Comparison of ENCODE assay signal across 1 cellular context in the genomic region with DNA sequence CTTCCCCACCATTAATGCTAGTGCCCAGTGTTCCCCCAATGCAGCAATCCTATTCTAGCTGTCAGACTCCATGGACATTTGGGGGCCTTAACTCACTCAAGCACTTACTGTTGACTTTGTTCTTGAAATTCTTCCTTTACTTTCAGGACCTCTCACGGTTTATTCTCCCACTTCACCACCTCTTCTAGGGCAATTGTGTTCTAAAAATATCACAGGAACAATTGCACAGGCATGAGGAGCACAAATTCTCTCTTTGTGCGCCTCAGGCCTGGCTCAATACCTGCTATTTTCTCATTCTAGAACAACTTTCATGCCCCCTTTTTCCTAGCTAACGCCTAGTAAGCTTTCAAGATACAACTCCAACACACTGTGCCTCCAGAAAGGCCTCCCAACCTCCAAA.
TF ChIP-seq lines count a peak whose summit lies in the region.

No MANE protein-coding gene starts in this region.

TF ChIP-seq in H1, 55 proteins besides CTCF, POLR2A, EP300 and RAD21:
- TF ChIP-seq TAF7 (optimal IDR thresholded peaks at IDR 0.05; ENCODE audit: borderline replicate concordance, low read depth, low read length) = no peak
- no peak for TF ChIP-seq EGR1 (IDR thresholded peaks at IDR 0.05; ENCODE audit: borderline replicate concordance, low read depth, low read length)
- TF ChIP-seq, protein P1, sequence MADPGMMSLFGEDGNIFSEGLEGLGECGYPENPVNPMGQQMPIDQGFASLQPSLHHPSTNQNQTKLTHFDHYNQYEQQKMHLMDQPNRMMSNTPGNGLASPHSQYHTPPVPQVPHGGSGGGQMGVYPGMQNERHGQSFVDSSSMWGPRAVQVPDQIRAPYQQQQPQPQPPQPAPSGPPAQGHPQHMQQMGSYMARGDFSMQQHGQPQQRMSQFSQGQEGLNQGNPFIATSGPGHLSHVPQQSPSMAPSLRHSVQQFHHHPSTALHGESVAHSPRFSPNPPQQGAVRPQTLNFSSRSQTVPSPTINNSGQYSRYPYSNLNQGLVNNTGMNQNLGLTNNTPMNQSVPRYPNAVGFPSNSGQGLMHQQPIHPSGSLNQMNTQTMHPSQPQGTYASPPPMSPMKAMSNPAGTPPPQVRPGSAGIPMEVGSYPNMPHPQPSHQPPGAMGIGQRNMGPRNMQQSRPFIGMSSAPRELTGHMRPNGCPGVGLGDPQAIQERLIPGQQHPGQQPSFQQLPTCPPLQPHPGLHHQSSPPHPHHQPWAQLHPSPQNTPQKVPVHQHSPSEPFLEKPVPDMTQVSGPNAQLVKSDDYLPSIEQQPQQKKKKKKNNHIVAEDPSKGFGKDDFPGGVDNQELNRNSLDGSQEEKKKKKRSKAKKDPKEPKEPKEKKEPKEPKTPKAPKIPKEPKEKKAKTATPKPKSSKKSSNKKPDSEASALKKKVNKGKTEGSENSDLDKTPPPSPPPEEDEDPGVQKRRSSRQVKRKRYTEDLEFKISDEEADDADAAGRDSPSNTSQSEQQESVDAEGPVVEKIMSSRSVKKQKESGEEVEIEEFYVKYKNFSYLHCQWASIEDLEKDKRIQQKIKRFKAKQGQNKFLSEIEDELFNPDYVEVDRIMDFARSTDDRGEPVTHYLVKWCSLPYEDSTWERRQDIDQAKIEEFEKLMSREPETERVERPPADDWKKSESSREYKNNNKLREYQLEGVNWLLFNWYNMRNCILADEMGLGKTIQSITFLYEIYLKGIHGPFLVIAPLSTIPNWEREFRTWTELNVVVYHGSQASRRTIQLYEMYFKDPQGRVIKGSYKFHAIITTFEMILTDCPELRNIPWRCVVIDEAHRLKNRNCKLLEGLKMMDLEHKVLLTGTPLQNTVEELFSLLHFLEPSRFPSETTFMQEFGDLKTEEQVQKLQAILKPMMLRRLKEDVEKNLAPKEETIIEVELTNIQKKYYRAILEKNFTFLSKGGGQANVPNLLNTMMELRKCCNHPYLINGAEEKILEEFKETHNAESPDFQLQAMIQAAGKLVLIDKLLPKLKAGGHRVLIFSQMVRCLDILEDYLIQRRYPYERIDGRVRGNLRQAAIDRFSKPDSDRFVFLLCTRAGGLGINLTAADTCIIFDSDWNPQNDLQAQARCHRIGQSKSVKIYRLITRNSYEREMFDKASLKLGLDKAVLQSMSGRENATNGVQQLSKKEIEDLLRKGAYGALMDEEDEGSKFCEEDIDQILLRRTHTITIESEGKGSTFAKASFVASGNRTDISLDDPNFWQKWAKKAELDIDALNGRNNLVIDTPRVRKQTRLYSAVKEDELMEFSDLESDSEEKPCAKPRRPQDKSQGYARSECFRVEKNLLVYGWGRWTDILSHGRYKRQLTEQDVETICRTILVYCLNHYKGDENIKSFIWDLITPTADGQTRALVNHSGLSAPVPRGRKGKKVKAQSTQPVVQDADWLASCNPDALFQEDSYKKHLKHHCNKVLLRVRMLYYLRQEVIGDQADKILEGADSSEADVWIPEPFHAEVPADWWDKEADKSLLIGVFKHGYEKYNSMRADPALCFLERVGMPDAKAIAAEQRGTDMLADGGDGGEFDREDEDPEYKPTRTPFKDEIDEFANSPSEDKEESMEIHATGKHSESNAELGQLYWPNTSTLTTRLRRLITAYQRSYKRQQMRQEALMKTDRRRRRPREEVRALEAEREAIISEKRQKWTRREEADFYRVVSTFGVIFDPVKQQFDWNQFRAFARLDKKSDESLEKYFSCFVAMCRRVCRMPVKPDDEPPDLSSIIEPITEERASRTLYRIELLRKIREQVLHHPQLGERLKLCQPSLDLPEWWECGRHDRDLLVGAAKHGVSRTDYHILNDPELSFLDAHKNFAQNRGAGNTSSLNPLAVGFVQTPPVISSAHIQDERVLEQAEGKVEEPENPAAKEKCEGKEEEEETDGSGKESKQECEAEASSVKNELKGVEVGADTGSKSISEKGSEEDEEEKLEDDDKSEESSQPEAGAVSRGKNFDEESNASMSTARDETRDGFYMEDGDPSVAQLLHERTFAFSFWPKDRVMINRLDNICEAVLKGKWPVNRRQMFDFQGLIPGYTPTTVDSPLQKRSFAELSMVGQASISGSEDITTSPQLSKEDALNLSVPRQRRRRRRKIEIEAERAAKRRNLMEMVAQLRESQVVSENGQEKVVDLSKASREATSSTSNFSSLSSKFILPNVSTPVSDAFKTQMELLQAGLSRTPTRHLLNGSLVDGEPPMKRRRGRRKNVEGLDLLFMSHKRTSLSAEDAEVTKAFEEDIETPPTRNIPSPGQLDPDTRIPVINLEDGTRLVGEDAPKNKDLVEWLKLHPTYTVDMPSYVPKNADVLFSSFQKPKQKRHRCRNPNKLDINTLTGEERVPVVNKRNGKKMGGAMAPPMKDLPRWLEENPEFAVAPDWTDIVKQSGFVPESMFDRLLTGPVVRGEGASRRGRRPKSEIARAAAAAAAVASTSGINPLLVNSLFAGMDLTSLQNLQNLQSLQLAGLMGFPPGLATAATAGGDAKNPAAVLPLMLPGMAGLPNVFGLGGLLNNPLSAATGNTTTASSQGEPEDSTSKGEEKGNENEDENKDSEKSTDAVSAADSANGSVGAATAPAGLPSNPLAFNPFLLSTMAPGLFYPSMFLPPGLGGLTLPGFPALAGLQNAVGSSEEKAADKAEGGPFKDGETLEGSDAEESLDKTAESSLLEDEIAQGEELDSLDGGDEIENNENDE (IDR thresholded peaks at IDR 0.05; ENCODE audit: insufficient replicate concordance, low read length) = no peak
- TF ChIP-seq RNF2 (IDR thresholded peaks at IDR 0.05; ENCODE audit: borderline replicate concordance, low read depth, low read length, missing control alignments, poor library complexity, severe bottlenecking) = no peak
- no peak for TF ChIP-seq SIRT6 (IDR thresholded peaks at IDR 0.05; ENCODE audit: low read length)
- TF ChIP-seq KDM5A (IDR thresholded peaks at IDR 0.05; ENCODE audit: low read length) = no peak
- no peak for TF ChIP-seq SIX5 (IDR thresholded peaks at IDR 0.05; ENCODE audit: low read depth, low read length)
- no peak for TF ChIP-seq HDAC6 (IDR thresholded peaks at IDR 0.05; ENCODE audit: low read depth, low read length)
- TF ChIP-seq POU5F1 (IDR thresholded peaks at IDR 0.05; ENCODE audit: low read depth, low read length) = no peak
- TF ChIP-seq CBX5 (IDR thresholded peaks at IDR 0.05; ENCODE audit: low read depth, low read length) = no peak
- TF ChIP-seq ASH2L (IDR thresholded peaks at IDR 0.05; ENCODE audit: low read length) = no peak
- no peak for TF ChIP-seq RFX5 (IDR thresholded peaks at IDR 0.05; ENCODE audit: borderline replicate concordance, low read depth, low read length)
- no peak for TF ChIP-seq BRCA1 (IDR thresholded peaks at IDR 0.05; ENCODE audit: low read depth, low read length)
- TF ChIP-seq, protein P2, sequence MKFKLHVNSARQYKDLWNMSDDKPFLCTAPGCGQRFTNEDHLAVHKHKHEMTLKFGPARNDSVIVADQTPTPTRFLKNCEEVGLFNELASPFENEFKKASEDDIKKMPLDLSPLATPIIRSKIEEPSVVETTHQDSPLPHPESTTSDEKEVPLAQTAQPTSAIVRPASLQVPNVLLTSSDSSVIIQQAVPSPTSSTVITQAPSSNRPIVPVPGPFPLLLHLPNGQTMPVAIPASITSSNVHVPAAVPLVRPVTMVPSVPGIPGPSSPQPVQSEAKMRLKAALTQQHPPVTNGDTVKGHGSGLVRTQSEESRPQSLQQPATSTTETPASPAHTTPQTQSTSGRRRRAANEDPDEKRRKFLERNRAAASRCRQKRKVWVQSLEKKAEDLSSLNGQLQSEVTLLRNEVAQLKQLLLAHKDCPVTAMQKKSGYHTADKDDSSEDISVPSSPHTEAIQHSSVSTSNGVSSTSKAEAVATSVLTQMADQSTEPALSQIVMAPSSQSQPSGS (IDR thresholded peaks at IDR 0.05; ENCODE audit: low read length) = no peak
- TF ChIP-seq, protein P3, sequence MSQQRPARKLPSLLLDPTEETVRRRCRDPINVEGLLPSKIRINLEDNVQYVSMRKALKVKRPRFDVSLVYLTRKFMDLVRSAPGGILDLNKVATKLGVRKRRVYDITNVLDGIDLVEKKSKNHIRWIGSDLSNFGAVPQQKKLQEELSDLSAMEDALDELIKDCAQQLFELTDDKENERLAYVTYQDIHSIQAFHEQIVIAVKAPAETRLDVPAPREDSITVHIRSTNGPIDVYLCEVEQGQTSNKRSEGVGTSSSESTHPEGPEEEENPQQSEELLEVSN (IDR thresholded peaks at IDR 0.05) = no peak
- TF ChIP-seq SUZ12 (IDR thresholded peaks at IDR 0.05; ENCODE audit: low read length) = no peak
